Comparison of ENCODE assay signal across 8 cellular contexts in genomic region chr6:157980288-157981131, GRCh38. TPM values are rescaled to one million over a fixed set of nuclear protein-coding genes. Genes with fewer than 3 reads are reported as not detected.
DNase-seq lines count a peak whose midpoint lies in the region; ATAC-seq and TF ChIP-seq lines count a peak whose summit lies in the region.

No MANE protein-coding gene starts in this region.

- H3K27me3 Mint-ChIP-seq in CD14-positive monocyte (ENCODE audit: low read depth in 3 of 3) = peaks cover 33 to 64% (median 34%) of the 10 kb centered on the region in 3 donors
- H3K27me3 Mint-ChIP-seq in activated naive CD8-positive, alpha-beta T cell = no peaks in the 10 kb centered on the region

- H3K27ac ChIP-seq in thyroid gland = peak overlapping the region in 2 of 3 donors; percentile 46 to 66
- no peak overlapping the region for H3K27ac ChIP-seq in SJCRH30

- H3K27ac Mint-ChIP-seq in CD14-positive monocyte = peak overlapping the region in 1 of 7 donors; percentile 66
- peak overlapping the region; percentile 59 for H3K27ac Mint-ChIP-seq in activated naive CD8-positive, alpha-beta T cell

- H3K9me3 Mint-ChIP-seq in CD14-positive monocyte = peaks cover 0 to 4% (median 0%) of the 10 kb centered on the region in 7 donors
- H3K9me3 Mint-ChIP-seq in activated naive CD8-positive, alpha-beta T cell (ENCODE audit: low read depth) = no peaks in the 10 kb centered on the region

- WGBS in thyroid gland, 2 donors = 51 to 70% methylated on average over 5 to 18 of the region's 19 CpGs

- intact Hi-C loops in CD14-positive monocyte (cut with micrococcal nuclease) (loop anchor here in 1 of 2 donors (5.0 kb wide), 2 partner anchors 52 to 92 kb away; no protein-coding TSS in a partner anchor), left colon (cut with DNase I, micrococcal nuclease) (loop anchor here in 1 of 2 donors (10.0 kb wide), 1 partner anchor 94 kb away; no protein-coding TSS in a partner anchor), thyroid gland (cut with DNase I) (no loop called here)

- H3K36me3 ChIP-seq in thyroid gland (no peaks in the 10 kb centered on the region), SJCRH30 (no peaks in the 10 kb centered on the region)

- peaks cover 4 to 9% of the 10 kb centered on the region in 2 donors for H3K4me1 ChIP-seq in thyroid gland
- peaks cover 18% of the 10 kb centered on the region for H3K4me1 ChIP-seq in SJCRH30

- H3K4me3 ChIP-seq in thyroid gland (replicated peaks in 1 of 3) (peak overlapping the region in 2 of 3 donors; percentile 29 to 69), SJCRH30 (no peak overlapping the region)

- H3K27me3 ChIP-seq in thyroid gland (no peaks in the 10 kb centered on the region), SJCRH30 (no peaks in the 10 kb centered on the region)

- peak overlapping the region; percentile 82 to 91 for H3K4me3 Mint-ChIP-seq in CD14-positive monocyte
- peak overlapping the region; percentile 81 for H3K4me3 Mint-ChIP-seq in activated naive CD8-positive, alpha-beta T cell

- peak; percentile 16 for ATAC-seq in HG02943 (IDR thresholded peaks at IDR 0.05; ENCODE audit: low read depth, unreplicated experiment)
- ATAC-seq in left colon = peak; percentile 38

- H3K9me3 ChIP-seq in thyroid gland (no peaks in the 10 kb centered on the region), SJCRH30 (replicated peaks) (no peaks in the 10 kb centered on the region)

- no peak for TF ChIP-seq POLR2A in thyroid gland (IDR thresholded peaks at IDR 0.05)

- H3K36me3 Mint-ChIP-seq in CD14-positive monocyte = peaks cover 4 to 5% of the 10 kb centered on the region in 2 donors
- no peaks in the 10 kb centered on the region for H3K36me3 Mint-ChIP-seq in activated naive CD8-positive, alpha-beta T cell

- TF ChIP-seq CTCF in CD14-positive monocyte (IDR thresholded peaks at IDR 0.05) (no peak), thyroid gland (IDR thresholded peaks at IDR 0.05) (no peak)

- H3K4me1 Mint-ChIP-seq in CD14-positive monocyte = peaks cover 50% of the 10 kb centered on the region
- peaks cover 50% of the 10 kb centered on the region for H3K4me1 Mint-ChIP-seq in activated naive CD8-positive, alpha-beta T cell (ENCODE audit: low read depth)

- no peak for DNase-seq in CD14-positive monocyte (ENCODE audit: low spot score)
- DNase-seq in left colon = no peak
- DNase-seq in thyroid gland = peak in 1 of 2 donors; percentile 35
- DNase-seq in SK-N-DZ (ENCODE audit: low spot score) = no peak
- no peak for DNase-seq in NCI-H510A (lab: John Stamatoyannopoulos, UW)
- DNase-seq in SJCRH30 = no peak

RNA-seq across cellular contexts. Expression of gene SYNJ2, which starts 1.2 kb away (rescaled TPM):
- polyA plus RNA-seq in CD14-positive monocyte = 1 to 10 TPM in 1 of 2 donors, under 1 TPM in 1; 0.82 to 1.6 TPM
- 10 to 100 TPM; 35.4 to 50.1 TPM for total RNA-seq in left colon
- total RNA-seq in thyroid gland = 10 to 100 TPM; 11.3 to 22.7 (median 13.5) TPM
- 0.82 and 1.5 TPM in 2 replicates for polyA plus RNA-seq in SK-N-DZ (2014; cell fraction: cytosol; rRNA removed)
- 0.77 and 1.4 TPM in 2 replicates for polyA plus RNA-seq in SK-N-DZ (2014; cell fraction: nucleus; rRNA removed)
- 32.5 and 33.4 TPM in 2 replicates for total RNA-seq in SJCRH30 (2014; rRNA removed; shearing (Covaris generic))
